ENCODE assay signal across 22 cellular contexts in the genomic region with DNA sequence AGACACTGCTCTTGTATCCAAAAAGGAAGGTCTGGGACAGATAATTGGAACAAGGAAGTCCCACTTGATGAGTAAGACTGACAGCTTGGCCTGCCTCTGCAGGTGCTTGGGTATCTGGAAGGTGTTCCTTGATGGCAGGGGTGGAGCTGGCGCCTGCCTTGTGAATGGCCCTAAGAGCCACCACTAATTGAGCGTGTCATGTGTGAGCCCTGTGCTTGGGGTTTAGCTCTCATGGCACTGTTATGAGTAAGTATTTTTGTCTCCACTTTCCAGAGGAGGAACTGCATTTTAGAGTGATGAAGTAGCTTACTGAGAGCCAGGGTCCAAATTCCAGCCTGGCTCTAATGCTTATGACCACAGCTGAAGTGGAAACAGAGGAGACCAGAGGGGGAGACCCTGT.
DNase-seq lines count a peak whose midpoint lies in the region; ATAC-seq and TF ChIP-seq lines count a peak whose summit lies in the region.
"Had no signal": no experiment of that assay in that cellular context is flagged by ENCODE, and none has a peak within 500 bp of the region (broad histone marks: within the 10 kb centered on the region; RNA-seq: fewer than 3 reads in every experiment).

No MANE protein-coding gene starts in this region.

- H3K9me3 ChIP-seq in upper lobe of right lung, result no peaks in the 10 kb centered on the region
- H3K9me3 ChIP-seq: BE2C had no signal

- no peak for TF ChIP-seq CTCF in upper lobe of right lung (IDR thresholded peaks at IDR 0.05)

- no peak overlapping the region for H3K27ac ChIP-seq in upper lobe of right lung
- H3K27ac ChIP-seq: SK-N-MC had no signal

- ATAC-seq in esophagus mucosa, result peak; percentile 75
- no peak for ATAC-seq in upper lobe of right lung
- ATAC-seq in HG03108 (IDR thresholded peaks at IDR 0.05; ENCODE audit: unreplicated experiment), result no peak
- ATAC-seq: T-cell had no signal

- H3K4me1 ChIP-seq in upper lobe of right lung, result no peaks in the 10 kb centered on the region

- H3K27me3 ChIP-seq in upper lobe of right lung, result no peaks in the 10 kb centered on the region
- H3K27me3 ChIP-seq: BE2C had no signal

- intact Hi-C loops in upper lobe of right lung (cut with DNase I), result no loop called here

- H3K36me3 ChIP-seq in upper lobe of right lung, result no peaks in the 10 kb centered on the region
- H3K36me3 ChIP-seq: BE2C had no signal

- no peak overlapping the region for H3K4me3 ChIP-seq in upper lobe of right lung
- H3K4me3 ChIP-seq: SK-N-MC had no signal

- DNase-seq in NCI-H748 (lab: John Stamatoyannopoulos, UW; ENCODE audit: unreplicated experiment) (peak; percentile 1), NCI-H748 treated with DMSO at 0.1 percent for 48 hours (lab: John Stamatoyannopoulos, UW) (no peak), NCI-H345 (lab: John Stamatoyannopoulos, UW) (peak; percentile 12), upper lobe of right lung (peak; percentile 27), NCI-H1048 (lab: John Stamatoyannopoulos, UW) (no peak), globus pallidus (ENCODE audit: low spot score) (no peak)
- DNase-seq: BE2C; CD4-positive, CD25-positive, alpha-beta regulatory T cell; COR-L47; DMS 273 treated with DMSO at 0.1 percent for 48 hours; H9; IMR-90; NCI-H1436; NCI-H2081 treated with DMSO at 0.1 percent for 48 hours; NCI-H226; NCI-H526 treated with DMSO at 0.1 percent for 48 hours; OCI-M1; SHP77; T-cell had no signal

Comparison
In these comparisons a context has a peak if more than half of its experiments do, and no peak if none do; other contexts are left out.
1. DNase-seq: peak in NCI-H748 (single experiment), NCI-H345 (single experiment) and upper lobe of right lung (single experiment); none in NCI-H748 treated with DMSO at 0.1 percent for 48 hours (single experiment), NCI-H1048 (single experiment) and globus pallidus (single experiment).